ENCODE assay signal across 8 cellular contexts in the genomic region with DNA sequence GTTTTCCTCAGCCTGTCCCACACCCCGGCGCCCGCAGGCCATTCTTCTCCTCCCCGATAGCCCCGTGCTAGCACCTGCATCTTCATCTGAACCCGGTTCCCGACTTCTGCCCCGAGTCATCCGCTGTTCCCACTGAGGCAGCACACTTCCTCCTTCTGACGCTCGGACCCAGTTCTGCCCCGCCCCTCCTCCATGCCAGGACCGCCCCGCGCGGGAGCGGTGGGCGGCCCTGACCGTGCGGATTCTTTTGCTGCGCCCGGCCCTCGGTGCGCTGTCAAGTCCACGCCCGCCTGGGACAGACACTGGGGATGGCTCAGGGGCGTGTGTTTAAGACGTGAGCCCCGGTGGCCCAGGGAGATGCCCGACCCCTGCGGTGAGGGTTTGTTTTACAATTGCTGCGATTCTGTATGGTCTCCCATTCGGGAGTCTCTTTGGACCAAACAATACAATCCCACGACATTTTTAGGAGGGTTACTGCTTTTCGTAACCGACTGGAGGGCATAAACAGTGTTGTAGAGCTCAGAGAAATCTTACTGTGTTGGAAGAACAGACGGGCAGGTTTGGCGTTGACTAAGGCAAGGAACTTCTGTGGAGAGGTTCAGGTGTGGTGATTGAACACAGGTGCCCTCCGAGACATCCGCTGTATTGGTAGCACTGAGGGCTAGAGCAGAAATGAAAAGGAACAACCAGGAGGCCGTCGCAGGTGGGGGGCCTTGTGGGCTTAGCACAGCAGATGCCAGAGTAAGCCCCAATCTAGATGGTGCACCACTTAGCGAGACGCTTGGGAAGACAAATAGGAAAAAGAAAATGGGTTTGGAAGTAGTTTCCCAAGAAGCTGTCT. TPM values are rescaled to one million over a fixed set of nuclear protein-coding genes. Genes with fewer than 3 reads are reported as not detected.
DNase-seq lines count a peak whose midpoint lies in the region; ATAC-seq and TF ChIP-seq lines count a peak whose summit lies in the region.

No MANE protein-coding gene starts in this region.

- intact Hi-C loops in activated T-helper 1 cell treated with anti-CD3 and anti-CD28 coated beads, Interleukin-12 subunit alpha, Interleukin-12 subunit beta, Interleukin-2, Interleukin-4 antibody, amounts not matched to agents 30 ng/mL and 10 ng/mL and 1 ng/mL, durations not matched to agents 14 hours and 24 hours and 36 hours (cut with micrococcal nuclease) = loop anchor here (1.0 to 5.0 kb wide), 3 partner anchors 324 to 421 kb away; a partner anchor contains a TSS
- intact Hi-C loops in natural killer cell (cut with micrococcal nuclease) = loop anchor here (1.0 to 2.0 kb wide), 3 partner anchors 94 to 219 kb away; a partner anchor contains a TSS

- no peaks in the 10 kb centered on the region for H3K9me3 ChIP-seq in Peyer's patch
- H3K9me3 ChIP-seq in fibroblast of lung (ENCODE audit: control insufficient read depth, insufficient read depth, low read depth, low read length) = no peaks in the 10 kb centered on the region

- H3K4me1 ChIP-seq in Peyer's patch (peaks cover 0 to 21% (median 5%) of the 10 kb centered on the region in 4 donors), fibroblast of lung (ENCODE audit: control insufficient read depth, extremely low read depth, insufficient read depth, low read length) (peaks cover 3% of the 10 kb centered on the region)

- H3K4me3 ChIP-seq in Peyer's patch = peak overlapping the region; percentile 74 to 89 (median 88)
- peak overlapping the region; percentile 77 to 96 (median 84) for H3K4me3 ChIP-seq in fibroblast of lung (replicated peaks in 1 of 4; ENCODE audit: control extremely low read depth in 1 of 4, insufficient read depth in 1 of 4, low read depth in 3 of 4, low read length in 4 of 4)

- H3K27me3 ChIP-seq in Peyer's patch (no peaks in the 10 kb centered on the region), fibroblast of lung (ENCODE audit: control insufficient read depth, insufficient read depth, low read length) (no peaks in the 10 kb centered on the region)

- peak overlapping the region; percentile 95 for H3K9ac ChIP-seq in fibroblast of lung (ENCODE audit: insufficient read depth, low read length)

- H3K36me3 Mint-ChIP-seq in activated T-helper 1 cell treated with anti-CD3 and anti-CD28 coated beads, Interleukin-12 subunit alpha, Interleukin-12 subunit beta, Interleukin-2, Interleukin-4 antibody, amounts not matched to agents 30 ng/mL and 10 ng/mL and 1 ng/mL, durations not matched to agents 14 hours and 24 hours and 36 hours (ENCODE audit: low read depth) = peaks cover 22% of the 10 kb centered on the region
- H3K36me3 Mint-ChIP-seq in natural killer cell = no peaks in the 10 kb centered on the region

- peaks cover 51% of the 10 kb centered on the region for H3K79me2 ChIP-seq in fibroblast of lung (ENCODE audit: control insufficient read depth, insufficient read depth, low read length)

- H3K4me1 Mint-ChIP-seq in activated T-helper 1 cell treated with anti-CD3 and anti-CD28 coated beads, Interleukin-12 subunit alpha, Interleukin-12 subunit beta, Interleukin-2, Interleukin-4 antibody, amounts not matched to agents 30 ng/mL and 10 ng/mL and 1 ng/mL, durations not matched to agents 14 hours and 24 hours and 36 hours (ENCODE audit: low read depth) = peaks cover 49% of the 10 kb centered on the region
- H3K4me1 Mint-ChIP-seq in natural killer cell = peaks cover 47 to 54% of the 10 kb centered on the region in 2 donors

- no peak for TF ChIP-seq POLR2A in Peyer's patch (IDR thresholded peaks at IDR 0.05)

- no peaks in the 10 kb centered on the region for H3K27me3 Mint-ChIP-seq in activated T-helper 1 cell treated with anti-CD3 and anti-CD28 coated beads, Interleukin-12 subunit alpha, Interleukin-12 subunit beta, Interleukin-2, Interleukin-4 antibody, amounts not matched to agents 30 ng/mL and 10 ng/mL and 1 ng/mL, durations not matched to agents 14 hours and 24 hours and 36 hours (ENCODE audit: insufficient read depth)
- H3K27me3 Mint-ChIP-seq in natural killer cell (ENCODE audit: low read depth in 2 of 2) = no peaks in the 10 kb centered on the region

- peak overlapping the region; percentile 100 for H3K4me3 Mint-ChIP-seq in activated T-helper 1 cell treated with anti-CD3 and anti-CD28 coated beads, Interleukin-12 subunit alpha, Interleukin-12 subunit beta, Interleukin-2, Interleukin-4 antibody, amounts not matched to agents 30 ng/mL and 10 ng/mL and 1 ng/mL, durations not matched to agents 14 hours and 24 hours and 36 hours
- peak overlapping the region; percentile 99 for H3K4me3 Mint-ChIP-seq in natural killer cell

- peak overlapping the region; percentile 93 for H3K4me2 ChIP-seq in fibroblast of lung (ENCODE audit: extremely low read depth, insufficient read depth, low read length)

- TF ChIP-seq CTCF in Peyer's patch (IDR thresholded peaks at IDR 0.05) (no peak), fibroblast of lung (conservative IDR thresholded peaks at IDR 0.05 in 1 of 2, IDR thresholded peaks at IDR 0.05 in 1 of 2; ENCODE audit: low read depth in 1 of 2, low read length in 2 of 2) (no peak), natural killer cell (IDR thresholded peaks at IDR 0.05) (no peak)

- H3K36me3 ChIP-seq in Peyer's patch = no peaks in the 10 kb centered on the region
- peaks cover under 1% of the 10 kb centered on the region for H3K36me3 ChIP-seq in fibroblast of lung (ENCODE audit: control insufficient read depth, insufficient read depth, low read length)

- H2AFZ ChIP-seq in fibroblast of lung (ENCODE audit: low read length) = peak overlapping the region; percentile 28

- peak overlapping the region; percentile 100 for H3K27ac Mint-ChIP-seq in activated T-helper 1 cell treated with anti-CD3 and anti-CD28 coated beads, Interleukin-12 subunit alpha, Interleukin-12 subunit beta, Interleukin-2, Interleukin-4 antibody, amounts not matched to agents 30 ng/mL and 10 ng/mL and 1 ng/mL, durations not matched to agents 14 hours and 24 hours and 36 hours
- H3K27ac Mint-ChIP-seq in natural killer cell = peak overlapping the region; percentile 99 to 100

- no peaks in the 10 kb centered on the region for H4K20me1 ChIP-seq in fibroblast of lung (ENCODE audit: control insufficient read depth, extremely low read depth, insufficient read depth, low read length)

- ATAC-seq in GM21367 (IDR thresholded peaks at IDR 0.05; ENCODE audit: unreplicated experiment) (peak; percentile 58), natural killer cell (peak; percentile 59 to 75 (median 63))

- H3K9me3 Mint-ChIP-seq in activated T-helper 1 cell treated with anti-CD3 and anti-CD28 coated beads, Interleukin-12 subunit alpha, Interleukin-12 subunit beta, Interleukin-2, Interleukin-4 antibody, amounts not matched to agents 30 ng/mL and 10 ng/mL and 1 ng/mL, durations not matched to agents 14 hours and 24 hours and 36 hours = no peaks in the 10 kb centered on the region
- H3K9me3 Mint-ChIP-seq in natural killer cell = no peaks in the 10 kb centered on the region

- H3K27ac ChIP-seq in Peyer's patch = peak overlapping the region; percentile 87 to 99 (median 92)
- H3K27ac ChIP-seq in fibroblast of lung (ENCODE audit: insufficient read depth, low read length) = peak overlapping the region; percentile 96

- DNase-seq in DMS 273 treated with DMSO at 0.1 percent for 48 hours (lab: John Stamatoyannopoulos, UW) (peak; percentile 43), HT-29 (ENCODE audit: low spot score) (peak; percentile 62), Peyer's patch (peak; percentile 87 to 93 (median 88)), fibroblast of lung (ENCODE audit: low read depth in 2 of 2) (peak; percentile 82 to 86), natural killer cell (peak; percentile 61)
- DNase-seq in activated T-helper 1 cell treated with anti-CD3 and anti-CD28 coated beads, Interleukin-12 subunit alpha, Interleukin-12 subunit beta, Interleukin-2, Interleukin-4 antibody, amounts not matched to agents 30 ng/mL and 10 ng/mL and 1 ng/mL, durations not matched to agents 14 hours and 24 hours and 36 hours (ENCODE audit: low spot score) = peak; percentile 78
- peak in 4 of 6 experiments; percentile 40 to 73 (median 62) for DNase-seq in stimulated activated naive CD4-positive, alpha-beta T cell (lab: John Stamatoyannopoulos, UW)

RNA-seq across cellular contexts. Expression of a gene that starts 0.7 kb away (rescaled TPM):
- total RNA-seq in HT-29 (2014; rRNA removed; shearing (Covaris generic)) = 13.9 and 16.6 TPM in 2 replicates
- total RNA-seq in Peyer's patch (100 to 1,000 TPM in 1 of 4 donors, 10 to 100 TPM in 3; 52.4 to 284 (median 80.8) TPM), fibroblast of lung (11.6 and 19.7 TPM in 2 replicates), natural killer cell (10 to 100 TPM; 49.3 to 73.6 (median 52.0) TPM)
- 33.7 and 35.1 TPM in 2 replicates for total RNA-seq in activated T-helper 1 cell treated with anti-CD3 and anti-CD28 coated beads, Interleukin-12 subunit alpha, Interleukin-12 subunit beta, Interleukin-2, Interleukin-4 antibody, amounts not matched to agents 30 ng/mL and 10 ng/mL and 1 ng/mL, durations not matched to agents 14 hours and 24 hours and 36 hours
- 1.5 and 2.7 TPM in 2 replicates for polyA plus RNA-seq in fibroblast of lung
- polyA plus RNA-seq in fibroblast of lung (2012) = 27.4 and 30.1 TPM in 2 replicates
- polyA minus RNA-seq in fibroblast of lung (ENCODE audit: low replicate concordance) = 38.7 and 46.1 TPM in 2 replicates

Comparison
In these comparisons a context has a peak if more than half of its experiments do, and no peak if none do; other contexts are left out.
1. Peak in every context shown above with its lines: DNase-seq, ATAC-seq, H3K4me3 ChIP-seq and H3K27ac ChIP-seq.